Comparison of ENCODE assay signal across 22 cellular contexts in genomic region chr16:75929056-75929455, GRCh38.
"Had no signal": no experiment of that assay in that cellular context is flagged by ENCODE, and none has a peak within 500 bp of the region (broad histone marks: within the 10 kb centered on the region; RNA-seq: fewer than 3 reads in every experiment).

No MANE protein-coding gene starts in this region.

- H3K4me1 ChIP-seq: esophagus squamous epithelium, heart left ventricle, stomach, transverse colon had no signal

- H3K36me3 Mint-ChIP-seq: natural killer cell had no signal

- FAIRE-seq: endometrium, frontal cortex, islet of Langerhans had no signal

- H3K36me3 ChIP-seq: esophagus squamous epithelium, heart left ventricle, stomach, thoracic aorta, transverse colon had no signal

- H3K4me3 Mint-ChIP-seq: natural killer cell, neural crest cell had no signal

- H3K27ac Mint-ChIP-seq: natural killer cell had no signal

- H3K27me3 ChIP-seq: esophagus squamous epithelium, heart left ventricle, stomach, transverse colon had no signal

- H3K4me3 ChIP-seq: esophagus squamous epithelium, heart left ventricle, mucosa of descending colon, skin epidermis, stomach, thoracic aorta, transverse colon had no signal

- DNase-seq: effector memory CD4-positive, alpha-beta T cell; esophagus squamous epithelium; heart left ventricle; hypothalamus; kidney glomerular epithelial cell; mucosa of descending colon; natural killer cell; posterior cingulate gyrus; stimulated activated CD4-positive, alpha-beta T cell treated with anti-CD3 and anti-CD28 coated beads, Interleukin-2, amount 100 ng/mL, for 24 hours; stimulated activated CD4-positive, alpha-beta T cell treated with anti-CD3 and anti-CD28 coated beads, Interleukin-4, amount 100 ng/mL, for 4 hours; stimulated activated naive CD4-positive, alpha-beta T cell; stomach; substantia nigra; transverse colon had no signal

- H3K4me1 Mint-ChIP-seq: natural killer cell had no signal

- H3K9me3 ChIP-seq: esophagus squamous epithelium, stomach, thoracic aorta, transverse colon had no signal

- H3K27ac ChIP-seq: epithelial cell of prostate, esophagus squamous epithelium, heart left ventricle, skin epidermis, stomach, thoracic aorta, transverse colon had no signal

- ATAC-seq: heart left ventricle, mucosa of descending colon, natural killer cell, sciatic nerve had no signal
